In genomic region chr12:132190012-132190755, GRCh38 we compare ENCODE assay signal across 8 cellular contexts. TPM values are rescaled to one million over a fixed set of nuclear protein-coding genes. Genes with fewer than 3 reads are reported as not detected.
DNase-seq lines count a peak whose midpoint lies in the region; ATAC-seq, FAIRE-seq and TF ChIP-seq lines count a peak whose summit lies in the region.

No MANE protein-coding gene starts in this region.

- DNase-seq in AG04450 (ENCODE audit: low read depth, low spot score) (no peak), HL-60 (ENCODE audit: low read depth in 1 of 2, low spot score in 1 of 2) (no peak), mesendoderm (no peak), D721Med (ENCODE audit: insufficient read length, low spot score) (no peak), NCI-H187 (lab: John Stamatoyannopoulos, UW) (no peak), cortex of kidney (lab: John Stamatoyannopoulos, UW) (no peak)
- DNase-seq in central memory CD8-positive, alpha-beta T cell (ENCODE audit: low spot score in 2 of 2), result no peak

- H3K27me3 ChIP-seq in AG04450 (ENCODE audit: control insufficient read depth, insufficient read depth, low read length) (peaks cover 22% of the 10 kb centered on the region), HL-60 (ENCODE audit: insufficient read depth, poor library complexity, severe bottlenecking) (peaks cover 20% of the 10 kb centered on the region), mesendoderm (ENCODE audit: insufficient read depth, low read length, poor library complexity) (no peaks in the 10 kb centered on the region)

- peak overlapping the region; percentile 93 for H3K4me2 ChIP-seq in mesendoderm (ENCODE audit: low read length)

- peak overlapping the region; percentile 64 for H3K9ac ChIP-seq in mesendoderm (ENCODE audit: low read length)

- H2BK15ac ChIP-seq in mesendoderm (replicated peaks; ENCODE audit: low read depth), result no peak overlapping the region

- H3K18ac ChIP-seq in mesendoderm (ENCODE audit: low read length), result no peak overlapping the region

- no peak for TF ChIP-seq CTCF in AG04450 (IDR thresholded peaks at IDR 0.05; ENCODE audit: low read depth, low read length)
- TF ChIP-seq CTCF in HL-60 (IDR thresholded peaks at IDR 0.05; ENCODE audit: insufficient read depth, low read length), result no peak
- TF ChIP-seq CTCF in D721Med (IDR thresholded peaks at IDR 0.05; ENCODE audit: insufficient read depth, missing control alignments), result no peak

- H3K36me3 Mint-ChIP-seq in central memory CD8-positive, alpha-beta T cell (ENCODE audit: insufficient read depth), result peaks cover 10% of the 10 kb centered on the region

- ATAC-seq in GM19043 (IDR thresholded peaks at IDR 0.05; ENCODE audit: low read depth, unreplicated experiment), result peak; percentile 19
- ATAC-seq in central memory CD8-positive, alpha-beta T cell (replicated peaks; ENCODE audit: extremely low read depth, poor library complexity, severe bottlenecking), result no peak

- H3K27ac ChIP-seq in AG04450 (ENCODE audit: low read depth, low read length) (no peak overlapping the region), HL-60 (replicated peaks) (no peak overlapping the region), mesendoderm (ENCODE audit: low read depth, low read length) (no peak overlapping the region)

- H4K5ac ChIP-seq in mesendoderm (ENCODE audit: low read length), result no peak overlapping the region

- H3K4me3 ChIP-seq in AG04450 (ENCODE audit: low read depth, low read length), result peak overlapping the region; percentile 64
- peak overlapping the region; percentile 31 for H3K4me3 ChIP-seq in HL-60 (replicated peaks; ENCODE audit: insufficient read depth, low read length)
- H3K4me3 ChIP-seq in mesendoderm (ENCODE audit: low read length), result peak overlapping the region; percentile 29

- no CpG with 5 or more reads among the region's 59 CpGs for WGBS in mesendoderm (ENCODE audit: extremely low coverage, insufficient coverage, low lambda C conversion rate)

- no peaks in the 10 kb centered on the region for H3K79me1 ChIP-seq in mesendoderm (ENCODE audit: low read length)

- no peak overlapping the region for H3K4ac ChIP-seq in mesendoderm (ENCODE audit: low read depth, low read length)

- H3K9me3 ChIP-seq in AG04450 (ENCODE audit: control insufficient read depth, insufficient read depth, low read length), result peaks cover 37% of the 10 kb centered on the region

- peak overlapping the region; percentile 86 for H3K27ac Mint-ChIP-seq in central memory CD8-positive, alpha-beta T cell (ENCODE audit: low read depth)

- no peak overlapping the region for H4K8ac ChIP-seq in mesendoderm (ENCODE audit: low read depth, low read length)

- H3K36me3 ChIP-seq in mesendoderm (ENCODE audit: control insufficient read depth, insufficient read depth, low read length), result no peaks in the 10 kb centered on the region

- H3K4me1 Mint-ChIP-seq in central memory CD8-positive, alpha-beta T cell, result peaks cover 38% of the 10 kb centered on the region

- H3K9me3 Mint-ChIP-seq in central memory CD8-positive, alpha-beta T cell, result peaks cover 10% of the 10 kb centered on the region

- no peak overlapping the region for H3K23ac ChIP-seq in mesendoderm (ENCODE audit: low read length)

- H3K4me3 Mint-ChIP-seq in central memory CD8-positive, alpha-beta T cell, result peak overlapping the region; percentile 91

- H3K27me3 Mint-ChIP-seq in central memory CD8-positive, alpha-beta T cell, result no peaks in the 10 kb centered on the region

- peak overlapping the region; percentile 49 for H3K56ac ChIP-seq in mesendoderm (ENCODE audit: low read length)

- FAIRE-seq in D721Med (lab: Jason Lieb, UNC), result no peak

- H2AK5ac ChIP-seq in mesendoderm (ENCODE audit: low read length), result no peak overlapping the region

- H3K4me1 ChIP-seq in mesendoderm (ENCODE audit: control insufficient read depth, low read depth, low read length), result no peaks in the 10 kb centered on the region

- H2BK5ac ChIP-seq in mesendoderm (ENCODE audit: low read length), result no peak overlapping the region

- CTCF ChIA-PET in AG04450 (lab: Charles Lee), result no interaction called here

- POLR2A ChIA-PET in AG04450 (lab: Yijun Ruan, JAX), result interaction anchor here (0.7 to 1.1 kb wide), 3 partner anchors 19 to 36 kb away, joined by 3 to 4 read pairs (median 4); no protein-coding TSS in a partner anchor

- H3K79me2 ChIP-seq in mesendoderm (ENCODE audit: control insufficient read depth, insufficient read depth, low read length), result no peaks in the 10 kb centered on the region

- H2BK120ac ChIP-seq in mesendoderm (ENCODE audit: low read depth, low read length), result no peak overlapping the region

RNA-seq across cellular contexts. Expression of gene NOC4L, which starts 45.9 kb away (rescaled TPM):
- polyA plus RNA-seq in AG04450 (2011; rRNA removed), result 2.9 and 3.7 TPM in 2 replicates
- polyA minus RNA-seq in AG04450 (2011; rRNA and poly(A)+ RNA removed), result 3.2 and 3.3 TPM in 2 replicates
- 47.8 TPM for polyA plus RNA-seq in mesendoderm (2013, experiment 1 of 2)
- 47.2 TPM for polyA plus RNA-seq in mesendoderm (2013, experiment 2 of 2)

RNA-seq across cellular contexts. Expression of gene DDX51, which starts 46.1 kb away (rescaled TPM):
- polyA plus RNA-seq in AG04450 (2011; rRNA removed), result 4.5 and 4.6 TPM in 2 replicates
- 3.0 and 3.9 TPM in 2 replicates for polyA minus RNA-seq in AG04450 (2011; rRNA and poly(A)+ RNA removed)
- 11.8 TPM for polyA plus RNA-seq in mesendoderm (2013, experiment 1 of 2)
- polyA plus RNA-seq in mesendoderm (2013, experiment 2 of 2), result 10.3 TPM
